3 cellular contexts compared by ENCODE assay signal in the genomic region with DNA sequence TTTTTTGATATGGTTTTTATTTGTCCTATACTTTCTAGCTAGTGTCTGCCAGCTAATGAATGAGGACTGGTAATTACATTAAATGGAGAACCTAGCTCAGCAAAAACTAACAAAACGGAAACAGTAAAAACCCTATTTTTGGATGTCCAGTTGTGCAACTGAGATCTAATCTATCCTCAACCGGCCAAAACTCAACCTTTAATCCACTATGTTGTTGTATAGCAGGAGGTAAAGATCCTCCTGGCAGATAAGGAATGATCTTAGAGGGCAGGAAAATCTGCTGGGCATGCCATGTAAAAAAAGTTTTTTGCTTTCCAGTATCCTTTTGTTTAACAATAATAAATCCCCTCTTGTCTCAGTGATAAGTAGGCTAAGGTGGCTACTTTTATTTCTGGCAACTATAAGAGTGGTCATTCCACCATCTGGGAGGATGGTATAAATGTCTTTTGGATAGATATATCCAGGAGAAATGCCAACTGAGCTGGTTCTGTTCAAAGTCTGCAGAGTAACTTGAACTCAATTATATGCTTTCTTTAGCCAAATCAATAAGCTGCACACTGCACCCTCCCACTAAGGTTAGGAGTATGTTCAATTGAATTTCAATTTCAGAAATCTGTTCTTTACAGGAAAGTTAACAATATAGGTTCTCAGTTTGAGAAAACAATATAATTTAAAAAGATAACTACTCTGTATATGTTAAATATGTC.
TF ChIP-seq lines count a peak whose summit lies in the region.

No MANE protein-coding gene starts in this region.

TF ChIP-seq in A549, 52 proteins besides CTCF, POLR2A, EP300 and RAD21:
- TF ChIP-seq FOSB (CRISPR knock-in tag; IDR thresholded peaks at IDR 0.05) (no peak), RFX5 (IDR thresholded peaks at IDR 0.05) (no peak), TP53 (CRISPR knock-in tag; IDR thresholded peaks at IDR 0.05) (no peak)
- TF ChIP-seq, protein P1, sequence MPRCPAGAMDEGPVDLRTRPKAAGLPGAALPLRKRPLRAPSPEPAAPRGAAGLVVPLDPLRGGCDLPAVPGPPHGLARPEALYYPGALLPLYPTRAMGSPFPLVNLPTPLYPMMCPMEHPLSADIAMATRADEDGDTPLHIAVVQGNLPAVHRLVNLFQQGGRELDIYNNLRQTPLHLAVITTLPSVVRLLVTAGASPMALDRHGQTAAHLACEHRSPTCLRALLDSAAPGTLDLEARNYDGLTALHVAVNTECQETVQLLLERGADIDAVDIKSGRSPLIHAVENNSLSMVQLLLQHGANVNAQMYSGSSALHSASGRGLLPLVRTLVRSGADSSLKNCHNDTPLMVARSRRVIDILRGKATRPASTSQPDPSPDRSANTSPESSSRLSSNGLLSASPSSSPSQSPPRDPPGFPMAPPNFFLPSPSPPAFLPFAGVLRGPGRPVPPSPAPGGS (IDR thresholded peaks at IDR 0.05), result no peak
- TF ChIP-seq, protein P2, sequence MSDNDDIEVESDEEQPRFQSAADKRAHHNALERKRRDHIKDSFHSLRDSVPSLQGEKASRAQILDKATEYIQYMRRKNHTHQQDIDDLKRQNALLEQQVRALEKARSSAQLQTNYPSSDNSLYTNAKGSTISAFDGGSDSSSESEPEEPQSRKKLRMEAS (IDR thresholded peaks at IDR 0.05), result no peak

TF ChIP-seq in IMR-90, 13 proteins besides CTCF, POLR2A, EP300 and RAD21:
- TF ChIP-seq SMC3 (IDR thresholded peaks at IDR 0.05; ENCODE audit: low read depth, low read length), result no peak
- TF ChIP-seq, protein P3, sequence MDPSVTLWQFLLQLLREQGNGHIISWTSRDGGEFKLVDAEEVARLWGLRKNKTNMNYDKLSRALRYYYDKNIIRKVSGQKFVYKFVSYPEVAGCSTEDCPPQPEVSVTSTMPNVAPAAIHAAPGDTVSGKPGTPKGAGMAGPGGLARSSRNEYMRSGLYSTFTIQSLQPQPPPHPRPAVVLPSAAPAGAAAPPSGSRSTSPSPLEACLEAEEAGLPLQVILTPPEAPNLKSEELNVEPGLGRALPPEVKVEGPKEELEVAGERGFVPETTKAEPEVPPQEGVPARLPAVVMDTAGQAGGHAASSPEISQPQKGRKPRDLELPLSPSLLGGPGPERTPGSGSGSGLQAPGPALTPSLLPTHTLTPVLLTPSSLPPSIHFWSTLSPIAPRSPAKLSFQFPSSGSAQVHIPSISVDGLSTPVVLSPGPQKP (IDR thresholded peaks at IDR 0.05; ENCODE audit: borderline replicate concordance, low read depth, low read length), result no peak
- no peak for TF ChIP-seq MAFK (IDR thresholded peaks at IDR 0.05; ENCODE audit: low read depth, low read length)
- no peak for TF ChIP-seq MAZ (IDR thresholded peaks at IDR 0.05; ENCODE audit: borderline replicate concordance, low read depth, low read length)
- TF ChIP-seq, protein P4, sequence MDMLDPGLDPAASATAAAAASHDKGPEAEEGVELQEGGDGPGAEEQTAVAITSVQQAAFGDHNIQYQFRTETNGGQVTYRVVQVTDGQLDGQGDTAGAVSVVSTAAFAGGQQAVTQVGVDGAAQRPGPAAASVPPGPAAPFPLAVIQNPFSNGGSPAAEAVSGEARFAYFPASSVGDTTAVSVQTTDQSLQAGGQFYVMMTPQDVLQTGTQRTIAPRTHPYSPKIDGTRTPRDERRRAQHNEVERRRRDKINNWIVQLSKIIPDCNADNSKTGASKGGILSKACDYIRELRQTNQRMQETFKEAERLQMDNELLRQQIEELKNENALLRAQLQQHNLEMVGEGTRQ (IDR thresholded peaks at IDR 0.05; ENCODE audit: low read depth, low read length), result no peak
- TF ChIP-seq NFE2L2 (IDR thresholded peaks at IDR 0.05; ENCODE audit: low read depth, low read length), result no peak
- no peak for TF ChIP-seq RCOR1 (IDR thresholded peaks at IDR 0.05; ENCODE audit: insufficient replicate concordance, low read length)
- no peak for TF ChIP-seq BHLHE40 (IDR thresholded peaks at IDR 0.05; ENCODE audit: low read depth, low read length)
- no peak for TF ChIP-seq RFX5 (IDR thresholded peaks at IDR 0.05; ENCODE audit: low read depth, low read length)
- no peak for TF ChIP-seq MXI1 (IDR thresholded peaks at IDR 0.05; ENCODE audit: borderline replicate concordance, low read depth, low read length)
- no peak for TF ChIP-seq FOS (IDR thresholded peaks at IDR 0.05; ENCODE audit: low read depth, low read length)
- TF ChIP-seq CEBPB (IDR thresholded peaks at IDR 0.05; ENCODE audit: low read depth, low read length), result no peak
- TF ChIP-seq CHD1 (IDR thresholded peaks at IDR 0.05; ENCODE audit: low read depth, low read length), result no peak
TF ChIP-seq in IMR-90: peak in this region for 0.

TF ChIP-seq in K562, 482 proteins besides CTCF, POLR2A, EP300 and RAD21:
- TF ChIP-seq, protein P5, sequence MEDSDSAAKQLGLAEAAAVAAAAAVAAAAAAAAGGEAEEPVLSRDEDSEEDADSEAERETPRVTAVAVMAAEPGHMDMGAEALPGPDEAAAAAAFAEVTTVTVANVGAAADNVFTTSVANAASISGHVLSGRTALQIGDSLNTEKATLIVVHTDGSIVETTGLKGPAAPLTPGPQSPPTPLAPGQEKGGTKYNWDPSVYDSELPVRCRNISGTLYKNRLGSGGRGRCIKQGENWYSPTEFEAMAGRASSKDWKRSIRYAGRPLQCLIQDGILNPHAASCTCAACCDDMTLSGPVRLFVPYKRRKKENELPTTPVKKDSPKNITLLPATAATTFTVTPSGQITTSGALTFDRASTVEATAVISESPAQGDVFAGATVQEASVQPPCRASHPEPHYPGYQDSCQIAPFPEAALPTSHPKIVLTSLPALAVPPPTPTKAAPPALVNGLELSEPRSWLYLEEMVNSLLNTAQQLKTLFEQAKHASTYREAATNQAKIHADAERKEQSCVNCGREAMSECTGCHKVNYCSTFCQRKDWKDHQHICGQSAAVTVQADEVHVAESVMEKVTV (CRISPR knock-in tag; IDR thresholded peaks at IDR 0.05), result no peak
- TF ChIP-seq CEBPB (tag; IDR thresholded peaks at IDR 0.05) (peak; percentile 88), MEF2D (tag; conservative IDR thresholded peaks at IDR 0.05; ENCODE audit: low read depth) (peak; percentile 94), CEBPG (CRISPR knock-in tag; IDR thresholded peaks at IDR 0.05) (no peak), CEBPG (tag; conservative IDR thresholded peaks at IDR 0.05 in 1 of 2, IDR thresholded peaks at IDR 0.05 in 1 of 2) (peak; percentile 25 to 75; a peak in 2 of 4 replicates), MEF2A (IDR thresholded peaks at IDR 0.05; ENCODE audit: control insufficient read depth, low read depth, low read length) (peak; percentile 77; the same call in 1 of the 2 replicates), SOX6 (IDR thresholded peaks at IDR 0.05) (peak; percentile 31; the same call in 1 of the 2 replicates)
- TF ChIP-seq, protein P6, sequence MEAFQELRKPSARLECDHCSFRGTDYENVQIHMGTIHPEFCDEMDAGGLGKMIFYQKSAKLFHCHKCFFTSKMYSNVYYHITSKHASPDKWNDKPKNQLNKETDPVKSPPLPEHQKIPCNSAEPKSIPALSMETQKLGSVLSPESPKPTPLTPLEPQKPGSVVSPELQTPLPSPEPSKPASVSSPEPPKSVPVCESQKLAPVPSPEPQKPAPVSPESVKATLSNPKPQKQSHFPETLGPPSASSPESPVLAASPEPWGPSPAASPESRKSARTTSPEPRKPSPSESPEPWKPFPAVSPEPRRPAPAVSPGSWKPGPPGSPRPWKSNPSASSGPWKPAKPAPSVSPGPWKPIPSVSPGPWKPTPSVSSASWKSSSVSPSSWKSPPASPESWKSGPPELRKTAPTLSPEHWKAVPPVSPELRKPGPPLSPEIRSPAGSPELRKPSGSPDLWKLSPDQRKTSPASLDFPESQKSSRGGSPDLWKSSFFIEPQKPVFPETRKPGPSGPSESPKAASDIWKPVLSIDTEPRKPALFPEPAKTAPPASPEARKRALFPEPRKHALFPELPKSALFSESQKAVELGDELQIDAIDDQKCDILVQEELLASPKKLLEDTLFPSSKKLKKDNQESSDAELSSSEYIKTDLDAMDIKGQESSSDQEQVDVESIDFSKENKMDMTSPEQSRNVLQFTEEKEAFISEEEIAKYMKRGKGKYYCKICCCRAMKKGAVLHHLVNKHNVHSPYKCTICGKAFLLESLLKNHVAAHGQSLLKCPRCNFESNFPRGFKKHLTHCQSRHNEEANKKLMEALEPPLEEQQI (IDR thresholded peaks at IDR 0.05), result no peak
